ENCODE assay signal across 22 cellular contexts in the genomic region with DNA sequence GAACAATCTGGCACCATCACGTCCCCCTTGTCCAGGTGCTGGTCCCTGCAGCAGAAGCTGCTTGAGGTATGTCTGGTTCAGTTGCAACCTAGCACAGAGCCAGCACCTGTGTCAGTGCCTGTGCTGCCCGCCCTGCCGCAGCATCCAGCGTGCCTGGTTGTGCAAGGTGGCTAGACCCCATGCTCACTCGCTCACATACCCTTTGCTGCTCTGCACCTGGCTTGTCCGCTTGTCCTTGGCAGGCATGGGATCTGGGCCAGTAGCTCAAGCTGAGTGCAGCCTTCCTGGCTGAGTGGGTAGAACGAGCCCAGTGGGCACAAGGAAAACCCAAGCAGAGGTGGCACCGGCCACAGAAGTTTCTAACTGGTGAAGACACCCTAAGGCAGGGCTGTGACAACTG.
DNase-seq lines count a peak whose midpoint lies in the region; ATAC-seq, FAIRE-seq and TF ChIP-seq lines count a peak whose summit lies in the region.
"Had no signal": no experiment of that assay in that cellular context is flagged by ENCODE, and none has a peak within 500 bp of the region (broad histone marks: within the 10 kb centered on the region; RNA-seq: fewer than 3 reads in every experiment).

No MANE protein-coding gene starts in this region.

- no peaks in the 10 kb centered on the region; a peak in 2 of 7 replicates for H3K36me3 Mint-ChIP-seq in H9 (ENCODE audit: insufficient read depth in 1 of 3, low read depth in 3 of 3)
- H3K36me3 Mint-ChIP-seq: CD4-positive, CD25-positive, alpha-beta regulatory T cell; CD8-positive, alpha-beta memory T cell had no signal

- no peak for TF ChIP-seq EP300 in A549 (IDR thresholded peaks at IDR 0.05)

- H3K79me1 ChIP-seq in H9 (ENCODE audit: insufficient read depth, low read depth, low read length, poor library complexity, severe bottlenecking) = no peaks in the 10 kb centered on the region

- no peak overlapping the region for H3K27ac Mint-ChIP-seq in H9
- H3K27ac Mint-ChIP-seq: CD4-positive, CD25-positive, alpha-beta regulatory T cell; CD8-positive, alpha-beta memory T cell; GM23338; HFFc6 had no signal

- ATAC-seq in A549 = peak; percentile 19 to 39; a peak in 4 of 6 replicates
- peak; percentile 51 for ATAC-seq in omental fat pad (ENCODE audit: low FRiP score)
- peak; percentile 45 for ATAC-seq in upper lobe of right lung
- ATAC-seq: GM23338, HCT116 had no signal

- POLR2A ChIA-PET in A549 (lab: Yijun Ruan, JAX) = no interaction called here

- no peak for FAIRE-seq in A549 (lab: Jason Lieb, UNC)
- FAIRE-seq: G401.6, GM12891, H54 had no signal

- no peak overlapping the region for H2BK5ac ChIP-seq in H9 (ENCODE audit: insufficient read length, low read length)

- H3K9me3 Mint-ChIP-seq in H9 = no peaks in the 10 kb centered on the region

- CTCF ChIA-PET in A549 (lab: Yijun Ruan, JAX) = interaction anchor here (2.4 kb wide), 1 partner anchor 11 kb away, joined by 7 read pairs; no protein-coding TSS in a partner anchor

- no peak overlapping the region for H3T11ph ChIP-seq in H9 (ENCODE audit: low read length)

- H2BK20ac ChIP-seq in H9 (ENCODE audit: low read depth, low read length, poor library complexity, severe bottlenecking) = no peak overlapping the region

- no peak overlapping the region for H2AFZ ChIP-seq in H9 (ENCODE audit: low read length)
- H2AFZ ChIP-seq: GM23338 had no signal

- no peaks in the 10 kb centered on the region for H3K9me3 ChIP-seq in A549
- H3K9me3 ChIP-seq in H9 (ENCODE audit: control insufficient read depth, low read depth, low read length) = no peaks in the 10 kb centered on the region
- no peaks in the 10 kb centered on the region for H3K9me3 ChIP-seq in upper lobe of right lung
- H3K9me3 ChIP-seq: BE2C had no signal

- TF ChIP-seq CTCF in A549 (IDR thresholded peaks at IDR 0.05) (no peak), H9 (conservative IDR thresholded peaks at IDR 0.05) (no peak), omental fat pad (IDR thresholded peaks at IDR 0.05) (no peak), upper lobe of right lung (IDR thresholded peaks at IDR 0.05) (no peak)

- H3K27ac ChIP-seq in A549 (no peak overlapping the region), H9 (ENCODE audit: insufficient read length, low read depth, low read length) (no peak overlapping the region), upper lobe of right lung (no peak overlapping the region)

- H3K4me3 ChIP-seq in A549 (no peak overlapping the region), upper lobe of right lung (no peak overlapping the region)
- H3K4me3 ChIP-seq: GM23338 had no signal

- no peaks in the 10 kb centered on the region for H3K79me2 ChIP-seq in H9 (ENCODE audit: insufficient read depth, low read length)

- DNase-seq in A549 (ENCODE audit: low read depth in 1 of 2, low spot score in 1 of 2) = no peak
- DNase-seq in H9 = no peak
- DNase-seq in omental fat pad (ENCODE audit: low spot score) = no peak
- no peak for DNase-seq in upper lobe of right lung
- no peak for DNase-seq in activated naive CD4-positive, alpha-beta T cell treated with anti-CD3 and anti-CD28 coated beads, Interleukin-2, amount 50 U/mL, for 16 hours
- no peak for DNase-seq in SHP77 treated with DMSO at 0.1 percent for 48 hours (lab: John Stamatoyannopoulos, UW)
- no peak for DNase-seq in stimulated activated CD4-positive, alpha-beta T cell treated with anti-CD3 and anti-CD28 coated beads, Interleukin-2, amount 100 ng/mL, for 48 hours
- DNase-seq: ACHN; BE2C; CD4-positive, CD25-positive, alpha-beta regulatory T cell; CD8-positive, alpha-beta memory T cell; COR-L47; DMS 273 treated with DMSO at 0.1 percent for 48 hours; DMS53; DND-41; EL; HFFc6 had no signal

- H4K20me1 ChIP-seq in H9 (ENCODE audit: control insufficient read depth, insufficient read depth, insufficient read length) = no peaks in the 10 kb centered on the region

- TF ChIP-seq RAD21 in A549 (conservative IDR thresholded peaks at IDR 0.05 in 1 of 2, IDR thresholded peaks at IDR 0.05 in 1 of 2) = no peak

- H4K5ac ChIP-seq in H9 (ENCODE audit: insufficient read length, low read depth, low read length) = no peak overlapping the region

- H3K4me1 ChIP-seq in A549 (no peaks in the 10 kb centered on the region), H9 (ENCODE audit: insufficient read depth, low read length) (no peaks in the 10 kb centered on the region; the same call in 1 of the 2 replicates), upper lobe of right lung (no peaks in the 10 kb centered on the region)
- H3K4me1 ChIP-seq: BE2C had no signal

- H4K91ac ChIP-seq in H9 (ENCODE audit: insufficient read length, low read depth, low read length) = no peak overlapping the region

- H2AK5ac ChIP-seq in H9 (ENCODE audit: insufficient read length, low read length) = no peak overlapping the region

- H3K18ac ChIP-seq in H9 (ENCODE audit: insufficient read length, low read depth, low read length) = no peak overlapping the region

- no peak overlapping the region for H2BK12ac ChIP-seq in H9 (ENCODE audit: insufficient read length, low read depth, low read length)

- 68% methylated on average over 6 of the region's 8 CpGs for WGBS in A549 (ENCODE audit: missing lambda C conversion rate)
- WGBS in H9 (ENCODE audit: extremely low coverage, insufficient read length, low lambda C conversion rate) = no CpG with 5 or more reads among the region's 8 CpGs

- no peak overlapping the region for H3K4ac ChIP-seq in H9 (ENCODE audit: low read depth, low read length)

- no peaks in the 10 kb centered on the region for H3K27me3 Mint-ChIP-seq in H9 (ENCODE audit: low read depth)
- H3K27me3 Mint-ChIP-seq: CD4-positive, CD25-positive, alpha-beta regulatory T cell; CD8-positive, alpha-beta memory T cell had no signal

- H3K4me2 ChIP-seq in A549 = no peak overlapping the region
- H3K4me2 ChIP-seq in H9 (ENCODE audit: insufficient read depth, insufficient read length, low read length) = no peak overlapping the region
- H3K4me2 ChIP-seq: GM23338 had no signal

- H3K56ac ChIP-seq in H9 (ENCODE audit: insufficient read length, low read depth, low read length) = no peak overlapping the region

- no peak overlapping the region for H2BK15ac ChIP-seq in H9 (ENCODE audit: low read depth, low read length)

- no peaks in the 10 kb centered on the region for H3K4me1 Mint-ChIP-seq in H9
- H3K4me1 Mint-ChIP-seq: CD4-positive, CD25-positive, alpha-beta regulatory T cell; CD8-positive, alpha-beta memory T cell; GM23338 had no signal

- no peak overlapping the region for H2BK120ac ChIP-seq in H9 (ENCODE audit: low read depth, low read length, poor library complexity, severe bottlenecking)

- no peak overlapping the region for H3K9ac ChIP-seq in H9 (ENCODE audit: extremely low read depth, insufficient read length, low read length)

- no peak for TF ChIP-seq POLR2A in A549 (IDR thresholded peaks at IDR 0.05; ENCODE audit: low read length)

- intact Hi-C loops in upper lobe of right lung (cut with DNase I) = no loop called here

- no peak overlapping the region for H4K8ac ChIP-seq in H9 (replicated peaks; ENCODE audit: insufficient read length, low read depth, low read length)

- no peaks in the 10 kb centered on the region for H3K36me3 ChIP-seq in upper lobe of right lung
- H3K36me3 ChIP-seq: BE2C had no signal

- H3K27me3 ChIP-seq in H9 (ENCODE audit: insufficient read depth, low read length) = no peaks in the 10 kb centered on the region
- no peaks in the 10 kb centered on the region for H3K27me3 ChIP-seq in upper lobe of right lung
- H3K27me3 ChIP-seq: BE2C had no signal

- H3K23me2 ChIP-seq in H9 (ENCODE audit: insufficient read length, low read depth, low read length, poor library complexity, severe bottlenecking) = no peaks in the 10 kb centered on the region

- H3K14ac ChIP-seq in H9 (ENCODE audit: insufficient read depth, low read length) = peak overlapping the region; percentile 63; the same call in 1 of the 2 replicates

- H3K23ac ChIP-seq in H9 (ENCODE audit: insufficient read length, low read depth, low read length) = no peak overlapping the region

- no peak overlapping the region for H3K4me3 Mint-ChIP-seq in H9
- H3K4me3 Mint-ChIP-seq: CD4-positive, CD25-positive, alpha-beta regulatory T cell; CD8-positive, alpha-beta memory T cell; GM23338; HFFc6 had no signal

TF ChIP-seq in A549, 52 proteins besides CTCF, POLR2A, EP300 and RAD21 (continues in another document):
- no peak for TF ChIP-seq ZC3H11A (IDR thresholded peaks at IDR 0.05)
- no peak for TF ChIP-seq NR3C1 (IDR thresholded peaks at IDR 0.05)
- TF ChIP-seq TFCP2L1 (CRISPR knock-in tag; IDR thresholded peaks at IDR 0.05) = no peak
- TF ChIP-seq HES2 (IDR thresholded peaks at IDR 0.05) = no peak
- TF ChIP-seq TP53 (CRISPR knock-in tag; IDR thresholded peaks at IDR 0.05) = no peak
- no peak for TF ChIP-seq ELK1 (IDR thresholded peaks at IDR 0.05; ENCODE audit: low read depth, low read length)
- no peak for TF ChIP-seq MAFK (IDR thresholded peaks at IDR 0.05; ENCODE audit: partially characterized antibody)
- TF ChIP-seq, protein P1, sequence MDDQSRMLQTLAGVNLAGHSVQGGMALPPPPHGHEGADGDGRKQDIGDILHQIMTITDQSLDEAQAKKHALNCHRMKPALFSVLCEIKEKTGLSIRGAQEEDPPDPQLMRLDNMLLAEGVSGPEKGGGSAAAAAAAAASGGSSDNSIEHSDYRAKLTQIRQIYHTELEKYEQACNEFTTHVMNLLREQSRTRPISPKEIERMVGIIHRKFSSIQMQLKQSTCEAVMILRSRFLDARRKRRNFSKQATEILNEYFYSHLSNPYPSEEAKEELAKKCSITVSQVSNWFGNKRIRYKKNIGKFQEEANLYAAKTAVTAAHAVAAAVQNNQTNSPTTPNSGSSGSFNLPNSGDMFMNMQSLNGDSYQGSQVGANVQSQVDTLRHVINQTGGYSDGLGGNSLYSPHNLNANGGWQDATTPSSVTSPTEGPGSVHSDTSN (IDR thresholded peaks at IDR 0.05) = no peak
- no peak for TF ChIP-seq HOXA7 (CRISPR knock-in tag; IDR thresholded peaks at IDR 0.05)
- no peak for TF ChIP-seq JUN (IDR thresholded peaks at IDR 0.05)
- TF ChIP-seq CBX2 (IDR thresholded peaks at IDR 0.05; ENCODE audit: borderline replicate concordance, low read depth) = no peak
- no peak for TF ChIP-seq CHD4 (IDR thresholded peaks at IDR 0.05; ENCODE audit: borderline replicate concordance)
- no peak for TF ChIP-seq KDM5A (IDR thresholded peaks at IDR 0.05)
